In genomic region chr5:125210241-125210947, GRCh38 we compare ENCODE assay signal across 12 cellular contexts.
DNase-seq lines count a peak whose midpoint lies in the region; ATAC-seq and TF ChIP-seq lines count a peak whose summit lies in the region.
"Had no signal": no experiment of that assay in that cellular context is flagged by ENCODE, and none has a peak within 500 bp of the region (broad histone marks: within the 10 kb centered on the region; RNA-seq: fewer than 3 reads in every experiment).

No MANE protein-coding gene starts in this region.

- H4K8ac ChIP-seq in neuronal stem cell (ENCODE audit: low read depth, low read length), result no peak overlapping the region

- no peaks in the 10 kb centered on the region for H3K36me3 Mint-ChIP-seq in progenitor cell of endocrine pancreas (ENCODE audit: insufficient read depth)
- H3K36me3 Mint-ChIP-seq in mesothelial cell of epicardium, result no peaks in the 10 kb centered on the region
- H3K36me3 Mint-ChIP-seq: CD8-positive, alpha-beta memory T cell had no signal

- H2BK12ac ChIP-seq in neuronal stem cell (ENCODE audit: low read length), result no peak overlapping the region

- no peak overlapping the region for H3K23ac ChIP-seq in neuronal stem cell (ENCODE audit: low read depth, low read length, poor library complexity)

- no peak overlapping the region for H3K9ac ChIP-seq in neuronal stem cell (ENCODE audit: low read depth, low read length, poor library complexity)
- H3K9ac ChIP-seq: BLaER1 had no signal

- peaks cover 23% of the 10 kb centered on the region for H3K4me1 Mint-ChIP-seq in progenitor cell of endocrine pancreas (ENCODE audit: low read depth)
- peaks cover 3% of the 10 kb centered on the region for H3K4me1 Mint-ChIP-seq in mesothelial cell of epicardium
- H3K4me1 Mint-ChIP-seq: CD8-positive, alpha-beta memory T cell had no signal

- H3K36me3 ChIP-seq in RWPE2 (ENCODE audit: low read depth) (no peaks in the 10 kb centered on the region), neuronal stem cell (replicated peaks in 1 of 2; ENCODE audit: control insufficient read depth in 2 of 2, insufficient read depth in 2 of 2, low read length in 2 of 2) (no peaks in the 10 kb centered on the region)
- H3K36me3 ChIP-seq: BLaER1 had no signal

- no peak for TF ChIP-seq CTCF in RWPE2 (IDR thresholded peaks at IDR 0.05; ENCODE audit: poor library complexity, severe bottlenecking)
- no peak for TF ChIP-seq CTCF in progenitor cell of endocrine pancreas (IDR thresholded peaks at IDR 0.05; ENCODE audit: unreplicated experiment)
- no peak for TF ChIP-seq CTCF in mesothelial cell of epicardium (IDR thresholded peaks at IDR 0.05; ENCODE audit: unreplicated experiment)

- H3K27ac ChIP-seq in RWPE2 (ENCODE audit: poor library complexity, severe bottlenecking), result no peak overlapping the region
- H3K27ac ChIP-seq in neuronal stem cell (replicated peaks; ENCODE audit: low read length), result no peak overlapping the region
- H3K27ac ChIP-seq: BLaER1 had no signal

- ATAC-seq in RWPE2 (ENCODE audit: low read depth), result peak; percentile 81
- peak; percentile 97 for ATAC-seq in esophagus mucosa
- ATAC-seq: Panc1 had no signal

- H3K27me3 Mint-ChIP-seq in progenitor cell of endocrine pancreas (no peaks in the 10 kb centered on the region), mesothelial cell of epicardium (ENCODE audit: low read depth) (no peaks in the 10 kb centered on the region)
- H3K27me3 Mint-ChIP-seq: CD8-positive, alpha-beta memory T cell had no signal

- H2AFZ ChIP-seq in neuronal stem cell (ENCODE audit: low read length), result no peak overlapping the region

- H3K4me3 Mint-ChIP-seq in progenitor cell of endocrine pancreas (ENCODE audit: low read depth) (no peak overlapping the region), mesothelial cell of epicardium (no peak overlapping the region)
- H3K4me3 Mint-ChIP-seq: CD8-positive, alpha-beta memory T cell had no signal

- H2AK5ac ChIP-seq in neuronal stem cell (ENCODE audit: low read depth, low read length), result no peak overlapping the region

- H4K91ac ChIP-seq in neuronal stem cell (ENCODE audit: low read depth, low read length, poor library complexity), result no peak overlapping the region

- no peak overlapping the region for H2BK15ac ChIP-seq in neuronal stem cell (ENCODE audit: low read length)

- peaks cover 7% of the 10 kb centered on the region for H3K9me3 Mint-ChIP-seq in progenitor cell of endocrine pancreas (ENCODE audit: low read depth)
- peaks cover 9% of the 10 kb centered on the region for H3K9me3 Mint-ChIP-seq in mesothelial cell of epicardium

- DNase-seq in LHCN-M2 (ENCODE audit: low read depth), result peak; percentile 85
- no peak for DNase-seq in RWPE2 (ENCODE audit: low spot score)
- no peak for DNase-seq in progenitor cell of endocrine pancreas (ENCODE audit: low spot score, unreplicated experiment)
- DNase-seq in mesothelial cell of epicardium (ENCODE audit: low spot score in 2 of 2, unreplicated experiment in 2 of 2), result no peak
- DNase-seq in UCSD-AML1 (lab: John Stamatoyannopoulos, UW; ENCODE audit: unreplicated experiment), result no peak
- no peak for DNase-seq in neuronal stem cell (ENCODE audit: low spot score)
- DNase-seq: CD8-positive, alpha-beta memory T cell; NCI-H1092; NCI-H748 treated with DMSO at 0.1 percent for 48 hours had no signal

- H3K4ac ChIP-seq in neuronal stem cell (ENCODE audit: low read length), result no peak overlapping the region

- no peak overlapping the region for H3K4me2 ChIP-seq in neuronal stem cell (ENCODE audit: insufficient read depth, low read length, poor library complexity, severe bottlenecking)
- H3K4me2 ChIP-seq: BLaER1 had no signal

- no CpG with 5 or more reads among the region's 1 CpG for WGBS in neuronal stem cell (ENCODE audit: extremely low coverage in 2 of 2, insufficient read length in 2 of 2, insufficient replicate concordance in 1 of 2), 2 donors

- H3K4me3 ChIP-seq in RWPE2 (ENCODE audit: severe bottlenecking) (no peak overlapping the region), neuronal stem cell (ENCODE audit: low read length in 2 of 2) (no peak overlapping the region)
- H3K4me3 ChIP-seq: BLaER1 had no signal

- H3K79me1 ChIP-seq in neuronal stem cell (ENCODE audit: low read depth, low read length), result no peaks in the 10 kb centered on the region

- H3K27ac Mint-ChIP-seq in progenitor cell of endocrine pancreas (peak overlapping the region; percentile 54), mesothelial cell of epicardium (no peak overlapping the region)
- H3K27ac Mint-ChIP-seq: CD8-positive, alpha-beta memory T cell had no signal

- H3K4me1 ChIP-seq in RWPE2 (ENCODE audit: insufficient read depth, poor library complexity, severe bottlenecking) (peaks cover 5% of the 10 kb centered on the region), neuronal stem cell (ENCODE audit: control insufficient read depth in 2 of 2, insufficient read depth in 1 of 2, low read depth in 1 of 2, low read length in 2 of 2) (no peaks in the 10 kb centered on the region)
- H3K4me1 ChIP-seq: BLaER1 had no signal

- H3K27me3 ChIP-seq in RWPE2 (ENCODE audit: insufficient read depth, poor library complexity, severe bottlenecking) (no peaks in the 10 kb centered on the region), neuronal stem cell (ENCODE audit: control insufficient read depth in 3 of 3, insufficient read depth in 3 of 3, low read depth in 1 of 3, low read length in 3 of 3) (no peaks in the 10 kb centered on the region)
- H3K27me3 ChIP-seq: BLaER1 had no signal

- H2BK5ac ChIP-seq in neuronal stem cell (ENCODE audit: low read length), result no peak overlapping the region

- no peak overlapping the region for H3K14ac ChIP-seq in neuronal stem cell (ENCODE audit: low read length)

- H3K18ac ChIP-seq in neuronal stem cell (ENCODE audit: low read length), result no peak overlapping the region

- H2BK120ac ChIP-seq in neuronal stem cell (ENCODE audit: low read depth, low read length), result no peak overlapping the region

- no peaks in the 10 kb centered on the region for H3K9me3 ChIP-seq in RWPE2 (ENCODE audit: severe bottlenecking)
- no peaks in the 10 kb centered on the region for H3K9me3 ChIP-seq in neuronal stem cell (replicated peaks in 1 of 2; ENCODE audit: control insufficient read depth in 2 of 2, insufficient read depth in 1 of 2, low read depth in 1 of 2, low read length in 2 of 2)
- H3K9me3 ChIP-seq: BLaER1 had no signal
